Comparison of ENCODE assay signal across 17 cellular contexts in the genomic region with DNA sequence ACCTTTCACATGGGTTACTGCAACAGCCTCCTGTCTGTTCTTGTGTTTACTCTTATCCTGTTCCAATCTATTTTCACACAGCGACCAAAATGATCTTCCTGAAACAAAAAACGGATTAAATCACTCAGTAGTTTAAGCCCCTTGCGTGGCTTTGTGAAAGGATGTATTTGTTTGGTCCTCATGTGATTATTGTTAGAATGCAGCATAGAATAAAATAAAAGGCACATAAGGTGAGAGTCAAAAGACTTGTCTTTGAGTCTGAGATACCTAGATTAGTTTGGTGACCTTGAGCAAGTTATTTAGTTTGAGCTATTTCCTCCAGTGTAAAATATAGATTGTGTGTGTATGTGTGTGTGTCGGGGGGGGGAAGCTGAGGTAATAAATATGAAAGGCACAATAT.
"Had no signal": no experiment of that assay in that cellular context is flagged by ENCODE, and none has a peak within 500 bp of the region (broad histone marks: within the 10 kb centered on the region; RNA-seq: fewer than 3 reads in every experiment).

No MANE protein-coding gene starts in this region.

- H3K27me3 Mint-ChIP-seq: activated naive CD8-positive, alpha-beta T cell treated with anti-CD3 and anti-CD28 coated beads, Interleukin-2, amount 10 ng/mL, durations not matched to agents 7 days and 5 days; progenitor cell of endocrine pancreas; type B pancreatic cell had no signal

- ATAC-seq: activated CD4-positive, CD25-positive, alpha-beta regulatory T cell treated with anti-CD3 and anti-CD28 coated beads, Interleukin-2, amount 50 U/mL, for 24 hours; right cardiac atrium had no signal

- H3K4me2 ChIP-seq: smooth muscle cell had no signal

- H3K4me3 ChIP-seq: heart left ventricle, smooth muscle cell had no signal

- H3K9me3 ChIP-seq: heart left ventricle had no signal

- H3K27ac ChIP-seq: heart left ventricle had no signal

- H3K4me3 Mint-ChIP-seq: activated naive CD8-positive, alpha-beta T cell treated with anti-CD3 and anti-CD28 coated beads, Interleukin-2, amount 10 ng/mL, durations not matched to agents 7 days and 5 days; T-helper 2 cell treated with Interferon-gamma antibody and Interleukin-4, amounts not matched to agents 5 μg/mL and 100 μg/mL, for 36 hours; type B pancreatic cell had no signal

- H3K27me3 ChIP-seq: heart left ventricle had no signal

- DNase-seq: activated effector memory CD4-positive, alpha-beta T cell treated with anti-CD3 and anti-CD28 coated beads, Interleukin-2, amount 50 U/mL, for 16 hours; activated naive CD8-positive, alpha-beta T cell treated with anti-CD3 and anti-CD28 coated beads, Interleukin-2, amount 10 ng/mL, durations not matched to agents 7 days and 5 days; activated T-cell treated with anti-CD3 and anti-CD28 coated beads, Interleukin-2, amount 50 U/mL, for 1 hour; aorta; foreskin melanocyte; heart left ventricle; kidney; midbrain; nucleus accumbens; right cardiac atrium; stimulated activated naive CD4-positive, alpha-beta T cell; substantia nigra had no signal

- H3K9me3 Mint-ChIP-seq: activated naive CD8-positive, alpha-beta T cell treated with anti-CD3 and anti-CD28 coated beads, Interleukin-2, amount 10 ng/mL, durations not matched to agents 7 days and 5 days; T-helper 2 cell treated with Interferon-gamma antibody and Interleukin-4, amounts not matched to agents 5 μg/mL and 100 μg/mL, for 36 hours; type B pancreatic cell had no signal

- H3K27ac Mint-ChIP-seq: activated naive CD8-positive, alpha-beta T cell treated with anti-CD3 and anti-CD28 coated beads, Interleukin-2, amount 10 ng/mL, durations not matched to agents 7 days and 5 days; progenitor cell of endocrine pancreas; T-helper 2 cell treated with Interferon-gamma antibody and Interleukin-4, amounts not matched to agents 5 μg/mL and 100 μg/mL, for 36 hours; type B pancreatic cell had no signal
